Comparison of ENCODE assay signal across 22 cellular contexts in genomic region chr15:68337826-68338225, GRCh38.
DNase-seq lines count a peak whose midpoint lies in the region; ATAC-seq and TF ChIP-seq lines count a peak whose summit lies in the region.
"Had no signal": no experiment of that assay in that cellular context is flagged by ENCODE, and none has a peak within 500 bp of the region (broad histone marks: within the 10 kb centered on the region; RNA-seq: fewer than 3 reads in every experiment).

No MANE protein-coding gene starts in this region.

- H3K4me3 ChIP-seq in left ventricle myocardium inferior (no peak overlapping the region), neural progenitor cell (no peak overlapping the region), mesendoderm (ENCODE audit: low read length) (no peak overlapping the region)
- H3K4me3 ChIP-seq: dorsolateral prefrontal cortex, transverse colon had no signal

- H3K79me2 ChIP-seq in neural progenitor cell (ENCODE audit: low read depth): no peaks in the 10 kb centered on the region
- no peaks in the 10 kb centered on the region for H3K79me2 ChIP-seq in mesendoderm (ENCODE audit: control insufficient read depth, insufficient read depth, low read length)

- no peaks in the 10 kb centered on the region for H3K9me3 ChIP-seq in left ventricle myocardium inferior (replicated peaks)
- H3K9me3 ChIP-seq in neural progenitor cell (ENCODE audit: low read depth): no peaks in the 10 kb centered on the region
- H3K9me3 ChIP-seq: BE2C, transverse colon had no signal

- H4K8ac ChIP-seq in mesendoderm (ENCODE audit: low read depth, low read length): no peak overlapping the region

- H3K27ac Mint-ChIP-seq in neural progenitor cell: peak overlapping the region; percentile 34
- H3K27ac Mint-ChIP-seq: natural killer cell; T-helper 2 cell treated with Interferon-gamma antibody and Interleukin-4, amounts not matched to agents 5 μg/mL and 100 μg/mL, for 36 hours had no signal

- TF ChIP-seq CTCF in left ventricle myocardium inferior (IDR thresholded peaks at IDR 0.05; ENCODE audit: borderline replicate concordance) (no peak), neural progenitor cell (IDR thresholded peaks at IDR 0.05) (no peak)

- ATAC-seq in Right ventricle myocardium superior (ENCODE audit: poor library complexity): no peak
- ATAC-seq in GM18907 (IDR thresholded peaks at IDR 0.05; ENCODE audit: unreplicated experiment): no peak
- no peak for ATAC-seq in GM21825 (IDR thresholded peaks at IDR 0.05; ENCODE audit: unreplicated experiment)
- ATAC-seq: HCT116, natural killer cell had no signal

- H3K9me3 Mint-ChIP-seq in neural progenitor cell: no peaks in the 10 kb centered on the region
- H3K9me3 Mint-ChIP-seq: natural killer cell; T-helper 2 cell treated with Interferon-gamma antibody and Interleukin-4, amounts not matched to agents 5 μg/mL and 100 μg/mL, for 36 hours had no signal

- H3K4me2 ChIP-seq in neural progenitor cell (no peak overlapping the region), mesendoderm (ENCODE audit: low read length) (no peak overlapping the region)

- no peak overlapping the region for H2BK15ac ChIP-seq in mesendoderm (replicated peaks; ENCODE audit: low read depth)

- H3K27me3 ChIP-seq in left ventricle myocardium inferior (ENCODE audit: low read depth): no peaks in the 10 kb centered on the region
- no peaks in the 10 kb centered on the region for H3K27me3 ChIP-seq in neural progenitor cell
- H3K27me3 ChIP-seq in mesendoderm (ENCODE audit: insufficient read depth, low read length, poor library complexity): no peaks in the 10 kb centered on the region
- H3K27me3 ChIP-seq: BE2C, dorsolateral prefrontal cortex, transverse colon had no signal

- H3K4me1 Mint-ChIP-seq in neural progenitor cell: peaks cover 28% of the 10 kb centered on the region
- H3K4me1 Mint-ChIP-seq: natural killer cell had no signal

- H2BK120ac ChIP-seq in mesendoderm (ENCODE audit: low read depth, low read length): no peak overlapping the region

- H4K5ac ChIP-seq in mesendoderm (ENCODE audit: low read length): no peak overlapping the region

- intact Hi-C loops in left ventricle myocardium inferior (cut with micrococcal nuclease) (no loop called here), Right ventricle myocardium superior (cut with DNase I) (no loop called here)

- no peak overlapping the region for H3K4ac ChIP-seq in mesendoderm (ENCODE audit: low read depth, low read length)

- no peaks in the 10 kb centered on the region for H3F3A ChIP-seq in neural progenitor cell (ENCODE audit: low read depth)

- H3K56ac ChIP-seq in mesendoderm (ENCODE audit: low read length): no peak overlapping the region

- H3K27ac ChIP-seq in left ventricle myocardium inferior (replicated peaks): peak overlapping the region; percentile 17
- H3K27ac ChIP-seq in neural progenitor cell: no peak overlapping the region
- no peak overlapping the region for H3K27ac ChIP-seq in mesendoderm (ENCODE audit: low read depth, low read length)
- H3K27ac ChIP-seq: epithelial cell of prostate, transverse colon had no signal

- no peak overlapping the region for H2AFZ ChIP-seq in neural progenitor cell (replicated peaks)

- DNase-seq in left ventricle myocardium inferior (no peak), Right ventricle myocardium superior (no peak), astrocyte of the hippocampus (ENCODE audit: low read depth, low spot score) (peak; percentile 51), neural progenitor cell (ENCODE audit: low spot score) (no peak), COLO829 (ENCODE audit: low spot score) (no peak), mesendoderm (no peak)
- DNase-seq: activated CD4-positive, alpha-beta T cell treated with anti-CD3 and anti-CD28 coated beads, Interleukin-2, amount 50 U/mL, for 4 hours; activated CD8-positive, alpha-beta memory T cell treated with anti-CD3 and anti-CD28 coated beads, Interleukin-2, amount 50 U/mL, for 48 hours; activated effector memory CD4-positive, alpha-beta T cell treated with anti-CD3 and anti-CD28 coated beads, Interleukin-2, amount 50 U/mL, for 16 hours; BE2C; Calu3; dorsolateral prefrontal cortex; natural killer cell; OCI-M1; stimulated activated CD4-positive, alpha-beta T cell treated with anti-CD3 and anti-CD28 coated beads, Interleukin-1b, Interleukin-23, amount 100 ng/mL, for 48 hours; stimulated activated naive CD4-positive, alpha-beta T cell; transverse colon had no signal

- no CpG with 5 or more reads among the region's 6 CpGs for WGBS in mesendoderm (ENCODE audit: extremely low coverage, insufficient coverage, low lambda C conversion rate)

- no peaks in the 10 kb centered on the region for H3K36me3 ChIP-seq in left ventricle myocardium inferior
- no peaks in the 10 kb centered on the region for H3K36me3 ChIP-seq in neural progenitor cell
- no peaks in the 10 kb centered on the region for H3K36me3 ChIP-seq in mesendoderm (ENCODE audit: control insufficient read depth, insufficient read depth, low read length)
- H3K36me3 ChIP-seq: BE2C, transverse colon had no signal

- H3K79me1 ChIP-seq in mesendoderm (ENCODE audit: low read length): no peaks in the 10 kb centered on the region

- H2BK5ac ChIP-seq in mesendoderm (ENCODE audit: low read length): no peak overlapping the region

- H3K9ac ChIP-seq in neural progenitor cell (no peak overlapping the region), mesendoderm (ENCODE audit: low read length) (no peak overlapping the region)

- peaks cover 9% of the 10 kb centered on the region for H3K27me3 Mint-ChIP-seq in neural progenitor cell (ENCODE audit: insufficient read depth, low read depth)

- H3K18ac ChIP-seq in mesendoderm (ENCODE audit: low read length): no peak overlapping the region

- peaks cover 72% of the 10 kb centered on the region for H3K4me1 ChIP-seq in left ventricle myocardium inferior
- peaks cover 9% of the 10 kb centered on the region for H3K4me1 ChIP-seq in neural progenitor cell
- H3K4me1 ChIP-seq in mesendoderm (ENCODE audit: control insufficient read depth, low read depth, low read length): no peaks in the 10 kb centered on the region
- H3K4me1 ChIP-seq: BE2C had no signal

- H4K20me1 ChIP-seq in neural progenitor cell (ENCODE audit: low read depth): no peaks in the 10 kb centered on the region

- no peak overlapping the region for H3K4me3 Mint-ChIP-seq in neural progenitor cell
- H3K4me3 Mint-ChIP-seq: natural killer cell; T-helper 2 cell treated with Interferon-gamma antibody and Interleukin-4, amounts not matched to agents 5 μg/mL and 100 μg/mL, for 36 hours had no signal

- no peak overlapping the region for H3K23ac ChIP-seq in mesendoderm (ENCODE audit: low read length)

- no peaks in the 10 kb centered on the region for H3K36me3 Mint-ChIP-seq in neural progenitor cell
- H3K36me3 Mint-ChIP-seq: natural killer cell had no signal

- no peak overlapping the region for H2AK5ac ChIP-seq in mesendoderm (ENCODE audit: low read length)
